Comparison of ENCODE assay signal across 23 cellular contexts in the genomic region with DNA sequence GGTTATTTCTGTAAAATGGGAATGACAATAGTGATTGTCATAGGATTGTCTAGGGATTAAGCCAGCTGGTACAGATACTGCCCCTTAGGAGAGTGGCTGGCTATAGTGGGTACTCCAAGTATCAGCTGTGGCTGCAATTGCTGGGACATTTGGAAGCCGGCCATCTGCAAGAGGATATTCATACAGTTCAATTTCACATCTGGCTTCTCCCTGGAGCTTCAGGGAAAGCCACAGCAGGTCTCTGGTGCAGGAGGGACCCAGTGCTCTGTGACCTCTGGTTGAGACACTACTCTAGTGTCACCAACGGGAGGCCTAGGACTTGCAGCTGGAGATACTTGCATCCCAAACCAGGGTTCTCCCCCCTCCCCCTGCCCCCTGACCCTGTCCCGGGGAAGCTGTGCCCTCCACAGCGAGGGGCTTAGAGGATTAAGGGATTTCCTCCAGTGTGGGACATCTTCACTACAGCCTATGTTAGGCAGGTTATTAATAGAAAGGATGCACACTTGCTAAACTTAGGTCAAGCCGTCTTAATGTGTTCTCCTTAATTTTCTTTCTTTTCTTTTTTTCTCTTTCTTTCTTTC. TPM values are rescaled to one million over a fixed set of nuclear protein-coding genes. Genes with fewer than 3 reads are reported as not detected.
"Had no signal": no experiment of that assay in that cellular context is flagged by ENCODE, and none has a peak within 500 bp of the region (broad histone marks: within the 10 kb centered on the region; RNA-seq: fewer than 3 reads in every experiment).

No MANE protein-coding gene starts in this region.

- H3K27me3 ChIP-seq: brain microvascular endothelial cell, cardiac muscle cell had no signal

- H3K27ac ChIP-seq: brain microvascular endothelial cell, cardiac muscle cell, KMS-11 had no signal

- H3K4me3 ChIP-seq: cardiac muscle cell had no signal

- H3K36me3 Mint-ChIP-seq: activated CD8-positive, alpha-beta memory T cell treated with anti-CD3 and anti-CD28 coated beads, Interleukin-2, amount 10 ng/mL, durations not matched to agents 7 days and 5 days had no signal

- H3K4me3 Mint-ChIP-seq: activated CD4-positive, alpha-beta T cell treated with anti-CD3 and anti-CD28 coated beads, Interleukin-2, amount 10 ng/mL, durations not matched to agents 24 days and 14 days; activated CD8-positive, alpha-beta memory T cell treated with anti-CD3 and anti-CD28 coated beads, Interleukin-2, amount 10 ng/mL, durations not matched to agents 7 days and 5 days; activated T-cell treated with anti-CD3 and anti-CD28 coated beads, Interleukin-2, amount 50 U/mL, for 24 hours; activated T-helper 1 cell treated with anti-CD3 and anti-CD28 coated beads, Interleukin-12 subunit alpha, Interleukin-12 subunit beta, Interleukin-2, Interleukin-4 antibody, amounts not matched to agents 30 ng/mL and 10 ng/mL and 1 ng/mL, durations not matched to agents 14 hours and 24 hours and 36 hours; T-helper 1 cell treated with Interleukin-12 subunit alpha and Interleukin-12 subunit beta and Interleukin-4 antibody, amounts not matched to agents 30 μg/mL and 1 μg/mL, for 36 hours; WTC11 had no signal

- H3K36me3 ChIP-seq: brain microvascular endothelial cell, cardiac muscle cell had no signal

- DNase-seq: activated CD4-positive, alpha-beta T cell treated with anti-CD3 and anti-CD28 coated beads for 1 hour; activated CD4-positive, alpha-beta T cell treated with anti-CD3 and anti-CD28 coated beads, Interleukin-2, amount 10 ng/mL, durations not matched to agents 24 days and 14 days; activated CD4-positive, alpha-beta T cell treated with anti-CD3 and anti-CD28 coated beads, Interleukin-2, amount 50 U/mL, for 48 hours; activated CD8-positive, alpha-beta memory T cell treated with anti-CD3 and anti-CD28 coated beads, Interleukin-2, amount 10 ng/mL, durations not matched to agents 7 days and 5 days; activated effector memory CD4-positive, alpha-beta T cell treated with Interleukin-2 at 50 U/mL for 16 hours; activated naive CD4-positive, alpha-beta T cell; activated T-cell treated with anti-CD3 and anti-CD28 coated beads, Interleukin-2, amount 50 U/mL, for 24 hours; brain microvascular endothelial cell; NCI-H1092 treated with DMSO at 0.1 percent for 48 hours; NCI-H1417 treated with DMSO at 0.1 percent for 48 hours; NCI-H1694 treated with DMSO at 0.1 percent for 48 hours; NCI-H2029 treated with DMSO at 0.1 percent for 48 hours; NCI-H446; NCI-H774; PC-3; SHP77 had no signal

- H3K27ac Mint-ChIP-seq: activated CD4-positive, alpha-beta T cell treated with anti-CD3 and anti-CD28 coated beads, Interleukin-2, amount 10 ng/mL, durations not matched to agents 24 days and 14 days; activated CD8-positive, alpha-beta memory T cell treated with anti-CD3 and anti-CD28 coated beads, Interleukin-2, amount 10 ng/mL, durations not matched to agents 7 days and 5 days; activated naive CD4-positive, alpha-beta T cell treated with anti-CD3 and anti-CD28 coated beads, Interleukin-2, amount 50 U/mL, for 72 hours; activated T-cell treated with anti-CD3 and anti-CD28 coated beads, Interleukin-2, amount 50 U/mL, for 24 hours; activated T-helper 1 cell treated with anti-CD3 and anti-CD28 coated beads, Interleukin-12 subunit alpha, Interleukin-12 subunit beta, Interleukin-2, Interleukin-4 antibody, amounts not matched to agents 30 ng/mL and 10 ng/mL and 1 ng/mL, durations not matched to agents 14 hours and 24 hours and 36 hours; T-helper 1 cell treated with Interleukin-12 subunit alpha and Interleukin-12 subunit beta and Interleukin-4 antibody, amounts not matched to agents 30 μg/mL and 1 μg/mL, for 36 hours; WTC11 had no signal

- H3K9me3 Mint-ChIP-seq: activated CD4-positive, alpha-beta T cell treated with anti-CD3 and anti-CD28 coated beads, Interleukin-2, amount 10 ng/mL, durations not matched to agents 24 days and 14 days; activated naive CD4-positive, alpha-beta T cell treated with anti-CD3 and anti-CD28 coated beads, Interleukin-2, amount 50 U/mL, for 72 hours; activated T-cell treated with anti-CD3 and anti-CD28 coated beads, Interleukin-2, amount 50 U/mL, for 24 hours; activated T-helper 1 cell treated with anti-CD3 and anti-CD28 coated beads, Interleukin-12 subunit alpha, Interleukin-12 subunit beta, Interleukin-2, Interleukin-4 antibody, amounts not matched to agents 30 ng/mL and 10 ng/mL and 1 ng/mL, durations not matched to agents 14 hours and 24 hours and 36 hours; T-helper 1 cell treated with Interleukin-12 subunit alpha and Interleukin-12 subunit beta and Interleukin-4 antibody, amounts not matched to agents 30 μg/mL and 1 μg/mL, for 36 hours had no signal

RNA-seq across cellular contexts. Expression of gene SLC2A10, which starts 2.7 kb away (rescaled TPM):
- total RNA-seq: activated CD4-positive, alpha-beta T cell treated with anti-CD3 and anti-CD28 coated beads, Interleukin-2, amount 10 ng/mL, durations not matched to agents 24 days and 14 days; activated CD8-positive, alpha-beta memory T cell treated with anti-CD3 and anti-CD28 coated beads, Interleukin-2, amount 10 ng/mL, durations not matched to agents 7 days and 5 days; activated T-helper 1 cell treated with anti-CD3 and anti-CD28 coated beads, Interleukin-12 subunit alpha, Interleukin-12 subunit beta, Interleukin-2, Interleukin-4 antibody, amounts not matched to agents 30 ng/mL and 10 ng/mL and 1 ng/mL, durations not matched to agents 14 hours and 24 hours and 36 hours; MCF 10A had no signal
